In genomic region chr5:154756871-154757646, GRCh38 we compare ENCODE assay signal across 1 cellular context.
A peak's percentile ranks its signal among the peaks of the same experiment; 100 is the strongest.
TF ChIP-seq lines count a peak whose summit lies in the region.

No MANE protein-coding gene starts in this region.

TF ChIP-seq in K562, 482 proteins besides CTCF, POLR2A, EP300 and RAD21 (continued from another document and continues in another):
- TF ChIP-seq STAT6 (CRISPR knock-in tag; IDR thresholded peaks at IDR 0.05) (no peak), HMG20A (CRISPR knock-in tag; conservative IDR thresholded peaks at IDR 0.05) (no peak), ZNF766 (CRISPR knock-in tag; conservative IDR thresholded peaks at IDR 0.05) (peak; percentile 60; the same call in 1 of the 2 replicates), MAFK (IDR thresholded peaks at IDR 0.05; ENCODE audit: low read length) (no peak), BRF1 (IDR thresholded peaks at IDR 0.05; ENCODE audit: borderline replicate concordance, extremely low read depth, insufficient read length) (no peak), PPARD (CRISPR knock-in tag; IDR thresholded peaks at IDR 0.05) (no peak), CHD4 (IDR thresholded peaks at IDR 0.05; ENCODE audit: insufficient read depth, insufficient replicate concordance, low read depth, low read length, poor library complexity, severe bottlenecking) (no peak), FOXJ3 (CRISPR knock-in tag; IDR thresholded peaks at IDR 0.05) (no peak), ZNF449 (CRISPR knock-in tag; IDR thresholded peaks at IDR 0.05) (no peak), HNRNPK (IDR thresholded peaks at IDR 0.05; ENCODE audit: low read depth, low read length, poor library complexity, severe bottlenecking) (no peak), MEIS2 (IDR thresholded peaks at IDR 0.05; ENCODE audit: partially characterized antibody) (no peak), CCNT2 (IDR thresholded peaks at IDR 0.05; ENCODE audit: borderline replicate concordance, extremely low read depth, insufficient read length, low read depth, low read length) (peak; percentile 84), PHF8 (IDR thresholded peaks at IDR 0.05; ENCODE audit: borderline replicate concordance, low read length) (peak; percentile 31; the same call in 1 of the 2 replicates), SIN3B (IDR thresholded peaks at IDR 0.05; ENCODE audit: low read depth) (no peak), ZNF184 (CRISPR knock-in tag; IDR thresholded peaks at IDR 0.05) (no peak), PURB (CRISPR knock-in tag; IDR thresholded peaks at IDR 0.05; ENCODE audit: low read depth) (no peak), ZNF41 (CRISPR knock-in tag; conservative IDR thresholded peaks at IDR 0.05) (no peak), CBX1 (IDR thresholded peaks at IDR 0.05; ENCODE audit: low read depth) (0 out of 2 replicates have a peak, but pooled peaks have one; percentile 37), RB1 (IDR thresholded peaks at IDR 0.05; ENCODE audit: low read depth) (peak; percentile 69; the same call in 1 of the 2 replicates), SAFB (IDR thresholded peaks at IDR 0.05; ENCODE audit: borderline replicate concordance, low read depth, low read length) (0 out of 2 replicates have a peak, but pooled peaks have one; percentile 21), NRF1 (conservative IDR thresholded peaks at IDR 0.05 in 1 of 2, IDR thresholded peaks at IDR 0.05 in 1 of 2) (peak; percentile 16 to 54; a peak in 2 of 4 replicates), ZNF277 (CRISPR knock-in tag; IDR thresholded peaks at IDR 0.05; ENCODE audit: borderline replicate concordance) (no peak), AFF4 (CRISPR knock-in tag; IDR thresholded peaks at IDR 0.05) (no peak), ZNF212 (CRISPR knock-in tag; IDR thresholded peaks at IDR 0.05) (no peak), PML (IDR thresholded peaks at IDR 0.05; ENCODE audit: low read length) (no peak), ARID1B (IDR thresholded peaks at IDR 0.05) (no peak), YY1 (IDR thresholded peaks at IDR 0.05; ENCODE audit: borderline replicate concordance in 1 of 3, control insufficient read depth in 1 of 3, extremely low read depth in 1 of 3, insufficient read depth in 3 of 3, insufficient read length in 1 of 3, insufficient replicate concordance in 2 of 3, low read depth in 1 of 3, low read length in 2 of 3) (peak in 1 of 3 experiments; percentile 57), GTF2A2 (tag; IDR thresholded peaks at IDR 0.05) (no peak), ZFP91 (CRISPR knock-in tag; IDR thresholded peaks at IDR 0.05) (no peak), FOS (IDR thresholded peaks at IDR 0.05; ENCODE audit: extremely low read depth, insufficient read length) (no peak), ILF3 (IDR thresholded peaks at IDR 0.05; ENCODE audit: borderline replicate concordance) (no peak), ZNF740 (CRISPR knock-in tag; IDR thresholded peaks at IDR 0.05) (peak; percentile 95), ZNF740 (tag; IDR thresholded peaks at IDR 0.05) (peak in 1 of 2 experiments; percentile 85; a peak in 2 of 4 replicates), BCL6 (CRISPR knock-in tag; IDR thresholded peaks at IDR 0.05) (no peak), ZNF165 (CRISPR knock-in tag; IDR thresholded peaks at IDR 0.05; ENCODE audit: borderline replicate concordance) (no peak), JUNB (CRISPR knock-in tag; conservative IDR thresholded peaks at IDR 0.05) (no peak), KDM1A (IDR thresholded peaks at IDR 0.05) (no peak), ZNF197 (CRISPR knock-in tag; IDR thresholded peaks at IDR 0.05; ENCODE audit: low read depth) (no peak), MAX (CRISPR knock-in tag; IDR thresholded peaks at IDR 0.05) (peak; percentile 59; the same call in 1 of the 2 replicates), CBX5 (IDR thresholded peaks at IDR 0.05; ENCODE audit: borderline replicate concordance, low read depth) (0 out of 2 replicates have a peak, but pooled peaks have one; percentile 34), ZNF79 (CRISPR knock-in tag; IDR thresholded peaks at IDR 0.05; ENCODE audit: low read depth) (no peak), ZZZ3 (IDR thresholded peaks at IDR 0.05) (no peak), ZBTB2 (IDR thresholded peaks at IDR 0.05) (0 out of 2 replicates have a peak, but pooled peaks have one; percentile 39), CREB3L1 (IDR thresholded peaks at IDR 0.05; ENCODE audit: borderline replicate concordance, low read depth) (0 out of 2 replicates have a peak, but pooled peaks have one; percentile 19), FOXA1 (IDR thresholded peaks at IDR 0.05; ENCODE audit: borderline replicate concordance) (no peak), PCBP1 (IDR thresholded peaks at IDR 0.05; ENCODE audit: low read depth, low read length, poor library complexity, severe bottlenecking) (peak; percentile 39), ZNF143 (CRISPR knock-in tag; IDR thresholded peaks at IDR 0.05) (0 out of 2 replicates have a peak, but pooled peaks have one; percentile 22), ETV1 (tag; conservative IDR thresholded peaks at IDR 0.05; ENCODE audit: low read depth) (0 out of 2 replicates have a peak, but pooled peaks have one; percentile 31), ZNF507 (tag; conservative IDR thresholded peaks at IDR 0.05) (no peak), CTCFL (IDR thresholded peaks at IDR 0.05; ENCODE audit: borderline replicate concordance, insufficient read depth, low read depth, low read length, poor library complexity, severe bottlenecking) (no peak)
